15 cellular contexts compared by ENCODE assay signal in the genomic region with DNA sequence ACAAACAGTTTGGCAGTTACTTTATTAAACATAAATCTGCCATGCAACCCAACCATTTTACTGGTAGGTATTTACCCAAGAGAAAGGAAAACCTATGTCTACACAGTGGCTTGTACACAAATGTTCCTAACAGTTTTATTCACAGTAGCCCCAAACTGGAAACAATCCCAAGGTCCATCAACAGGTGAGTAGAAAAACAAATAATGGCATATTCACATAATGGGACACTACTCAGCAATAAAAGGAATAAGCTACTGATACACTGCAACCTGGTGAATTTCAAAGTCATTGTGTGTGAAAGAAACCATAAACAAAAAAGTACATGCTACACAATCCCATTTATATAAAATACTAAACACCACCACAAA. TPM values are rescaled to one million over a fixed set of nuclear protein-coding genes. Genes with fewer than 3 reads are reported as not detected.
DNase-seq lines count a peak whose midpoint lies in the region; ATAC-seq and TF ChIP-seq lines count a peak whose summit lies in the region.
"Had no signal": no experiment of that assay in that cellular context is flagged by ENCODE, and none has a peak within 500 bp of the region (broad histone marks: within the 10 kb centered on the region; RNA-seq: fewer than 3 reads in every experiment).

No MANE protein-coding gene starts in this region.

- peaks cover 9 to 29% of the 10 kb centered on the region in 2 experiments for H3K4me1 ChIP-seq in SK-N-SH (ENCODE audit: control insufficient read depth in 1 of 2, insufficient read depth in 2 of 2, low read depth in 1 of 2, low read length in 1 of 2)
- peaks cover 30% of the 10 kb centered on the region for H3K4me1 ChIP-seq in DND-41 (ENCODE audit: insufficient read depth, low read length)
- H3K4me1 ChIP-seq in SJSA1 (replicated peaks) = peaks cover 24% of the 10 kb centered on the region

- peaks cover 51 to 56% of the 10 kb centered on the region in 2 donors for H3K4me1 Mint-ChIP-seq in natural killer cell

- H3K9ac ChIP-seq in SK-N-SH (no peak overlapping the region), DND-41 (ENCODE audit: low read depth, low read length) (no peak overlapping the region)

- no peak for TF ChIP-seq EP300 in SK-N-SH (IDR thresholded peaks at IDR 0.05; ENCODE audit: borderline replicate concordance in 1 of 2, low read depth in 1 of 2, low read length in 1 of 2)

- H2AFZ ChIP-seq in SK-N-SH (ENCODE audit: low read depth) (no peak overlapping the region), DND-41 (ENCODE audit: low read depth, low read length) (no peak overlapping the region)

- H3K4me3 ChIP-seq in SK-N-SH (ENCODE audit: low read depth in 2 of 2, low read length in 1 of 2) (no peak overlapping the region), DND-41 (ENCODE audit: low read depth in 1 of 2, low read length in 2 of 2) (no peak overlapping the region), SJSA1 (no peak overlapping the region)

- peak overlapping the region in 1 of 2 experiments; percentile 52; a peak in 1 of 4 replicates for H3K27ac ChIP-seq in SK-N-SH (ENCODE audit: low read depth in 2 of 2, low read length in 1 of 2)
- 0 out of 2 replicates have a peak overlapping the region, but pooled peaks have one; percentile 6 for H3K27ac ChIP-seq in DND-41 (ENCODE audit: low read length)
- peak overlapping the region; percentile 42 for H3K27ac ChIP-seq in SJSA1

- H3K79me2 ChIP-seq in SK-N-SH (ENCODE audit: insufficient read depth) = peaks cover 67% of the 10 kb centered on the region
- peaks cover 85% of the 10 kb centered on the region for H3K79me2 ChIP-seq in DND-41 (ENCODE audit: insufficient read depth, low read length)

- H3K36me3 Mint-ChIP-seq in natural killer cell = no peaks in the 10 kb centered on the region

- peaks cover 13% of the 10 kb centered on the region; the same call in 1 of the 2 replicates for H4K20me1 ChIP-seq in SK-N-SH (ENCODE audit: insufficient read depth)
- peaks cover 7% of the 10 kb centered on the region; the same call in 1 of the 2 replicates for H4K20me1 ChIP-seq in DND-41 (ENCODE audit: insufficient read depth, low read length)

- peaks cover 12% of the 10 kb centered on the region for H3F3A ChIP-seq in SK-N-SH (replicated peaks; ENCODE audit: insufficient read depth)

- H3K36me3 ChIP-seq in SK-N-SH (replicated peaks in 1 of 2; ENCODE audit: control insufficient read depth in 1 of 2, insufficient read depth in 2 of 2, low read length in 1 of 2) (peaks cover 8 to 15% of the 10 kb centered on the region in 2 experiments), DND-41 (ENCODE audit: insufficient read depth, low read length) (peaks cover 51% of the 10 kb centered on the region), SJSA1 (peaks cover 35% of the 10 kb centered on the region)

- no peak for ATAC-seq in SK-N-SH treated with all-trans-retinoic acid at 6 μM for 48 hours
- ATAC-seq in DND-41 (ENCODE audit: insufficient read depth, low read depth) = no peak
- ATAC-seq in natural killer cell = no peak

- H3K27me3 ChIP-seq in SK-N-SH (ENCODE audit: insufficient read depth) (no peaks in the 10 kb centered on the region), DND-41 (ENCODE audit: insufficient read depth, low read length, poor library complexity) (no peaks in the 10 kb centered on the region), SJSA1 (replicated peaks) (no peaks in the 10 kb centered on the region)

- H3K9me3 ChIP-seq in SK-N-SH (no peaks in the 10 kb centered on the region), DND-41 (ENCODE audit: insufficient read depth, low read length, severe bottlenecking) (no peaks in the 10 kb centered on the region), SJSA1 (replicated peaks) (no peaks in the 10 kb centered on the region)

- TF ChIP-seq RAD21 in SK-N-SH (IDR thresholded peaks at IDR 0.05; ENCODE audit: low read length) = no peak

- POLR2A ChIA-PET in SK-N-SH (lab: Yijun Ruan, JAX) = no interaction called here

- CTCF ChIA-PET in SK-N-SH (lab: Yijun Ruan, JAX) = no interaction called here

- H3K9me3 Mint-ChIP-seq in natural killer cell = no peaks in the 10 kb centered on the region

- DNase-seq in SK-N-SH (no peak), DND-41 (no peak), SJSA1 (ENCODE audit: low read depth in 1 of 2, low spot score in 2 of 2) (no peak), natural killer cell (no peak), T1000 (lab: John Stamatoyannopoulos, UW) (no peak), CD1c-positive myeloid dendritic cell (ENCODE audit: extremely low spot score) (no peak), NCI-H1105 treated with DMSO at 0.1 percent for 48 hours (lab: John Stamatoyannopoulos, UW) (no peak)
- DNase-seq: C1 segment of cervical spinal cord, COR-L47, DMS53, Kasumi-1, NCI-H1436 treated with DMSO at 0.1 percent for 48 hours, NCI-H2227 treated with DMSO at 0.1 percent for 48 hours, NCI-H526 treated with DMSO at 0.1 percent for 48 hours had no signal

- intact Hi-C loops in natural killer cell (cut with micrococcal nuclease) = loop anchor here (5.0 kb wide), 1 partner anchor 378 kb away; no protein-coding TSS in a partner anchor

- no peak overlapping the region for H3K4me3 Mint-ChIP-seq in natural killer cell

- no peak for TF ChIP-seq CTCF in SK-N-SH (IDR thresholded peaks at IDR 0.05)
- no peak for TF ChIP-seq CTCF in DND-41 (IDR thresholded peaks at IDR 0.05; ENCODE audit: borderline replicate concordance, extremely low read depth, low read length, poor library complexity, severe bottlenecking)
- no peak for TF ChIP-seq CTCF in natural killer cell (IDR thresholded peaks at IDR 0.05)

- no peaks in the 10 kb centered on the region for H3K27me3 Mint-ChIP-seq in natural killer cell (ENCODE audit: low read depth in 2 of 2)

- H3K4me2 ChIP-seq in SK-N-SH (peak overlapping the region; percentile 16; the same call in 1 of the 2 replicates), DND-41 (ENCODE audit: insufficient read depth, low read length) (no peak overlapping the region)

- no peaks in the 10 kb centered on the region for H3K9me2 ChIP-seq in SK-N-SH

- peak overlapping the region; percentile 15 to 63 for H3K27ac Mint-ChIP-seq in natural killer cell

TF ChIP-seq in SK-N-SH, 30 proteins besides CTCF, POLR2A, EP300 and RAD21 (continues in another document):
- no peak for TF ChIP-seq GABPA (IDR thresholded peaks at IDR 0.05; ENCODE audit: low read depth)
- no peak for TF ChIP-seq FOXJ3 (CRISPR knock-in tag; IDR thresholded peaks at IDR 0.05)
- no peak for TF ChIP-seq ELF1 (IDR thresholded peaks at IDR 0.05)
- no peak for TF ChIP-seq TEAD4 (IDR thresholded peaks at IDR 0.05; ENCODE audit: borderline replicate concordance, insufficient read depth)
- TF ChIP-seq FOXM1 (IDR thresholded peaks at IDR 0.05; ENCODE audit: low read depth) = no peak
- no peak for TF ChIP-seq TCF12 (IDR thresholded peaks at IDR 0.05)
- TF ChIP-seq GATA2 (CRISPR knock-in tag; IDR thresholded peaks at IDR 0.05) = no peak
- TF ChIP-seq, protein P1, sequence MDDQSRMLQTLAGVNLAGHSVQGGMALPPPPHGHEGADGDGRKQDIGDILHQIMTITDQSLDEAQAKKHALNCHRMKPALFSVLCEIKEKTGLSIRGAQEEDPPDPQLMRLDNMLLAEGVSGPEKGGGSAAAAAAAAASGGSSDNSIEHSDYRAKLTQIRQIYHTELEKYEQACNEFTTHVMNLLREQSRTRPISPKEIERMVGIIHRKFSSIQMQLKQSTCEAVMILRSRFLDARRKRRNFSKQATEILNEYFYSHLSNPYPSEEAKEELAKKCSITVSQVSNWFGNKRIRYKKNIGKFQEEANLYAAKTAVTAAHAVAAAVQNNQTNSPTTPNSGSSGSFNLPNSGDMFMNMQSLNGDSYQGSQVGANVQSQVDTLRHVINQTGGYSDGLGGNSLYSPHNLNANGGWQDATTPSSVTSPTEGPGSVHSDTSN (IDR thresholded peaks at IDR 0.05) = no peak
- TF ChIP-seq JUND (IDR thresholded peaks at IDR 0.05) = no peak
- TF ChIP-seq SMC3 (IDR thresholded peaks at IDR 0.05; ENCODE audit: low read depth, low read length) = no peak

TF ChIP-seq in SK-N-SH treated with all-trans-retinoic acid at 6 μM for 48 hours, 23 proteins besides CTCF, POLR2A, EP300 and RAD21 (continues in another document):
- TF ChIP-seq, protein P2, sequence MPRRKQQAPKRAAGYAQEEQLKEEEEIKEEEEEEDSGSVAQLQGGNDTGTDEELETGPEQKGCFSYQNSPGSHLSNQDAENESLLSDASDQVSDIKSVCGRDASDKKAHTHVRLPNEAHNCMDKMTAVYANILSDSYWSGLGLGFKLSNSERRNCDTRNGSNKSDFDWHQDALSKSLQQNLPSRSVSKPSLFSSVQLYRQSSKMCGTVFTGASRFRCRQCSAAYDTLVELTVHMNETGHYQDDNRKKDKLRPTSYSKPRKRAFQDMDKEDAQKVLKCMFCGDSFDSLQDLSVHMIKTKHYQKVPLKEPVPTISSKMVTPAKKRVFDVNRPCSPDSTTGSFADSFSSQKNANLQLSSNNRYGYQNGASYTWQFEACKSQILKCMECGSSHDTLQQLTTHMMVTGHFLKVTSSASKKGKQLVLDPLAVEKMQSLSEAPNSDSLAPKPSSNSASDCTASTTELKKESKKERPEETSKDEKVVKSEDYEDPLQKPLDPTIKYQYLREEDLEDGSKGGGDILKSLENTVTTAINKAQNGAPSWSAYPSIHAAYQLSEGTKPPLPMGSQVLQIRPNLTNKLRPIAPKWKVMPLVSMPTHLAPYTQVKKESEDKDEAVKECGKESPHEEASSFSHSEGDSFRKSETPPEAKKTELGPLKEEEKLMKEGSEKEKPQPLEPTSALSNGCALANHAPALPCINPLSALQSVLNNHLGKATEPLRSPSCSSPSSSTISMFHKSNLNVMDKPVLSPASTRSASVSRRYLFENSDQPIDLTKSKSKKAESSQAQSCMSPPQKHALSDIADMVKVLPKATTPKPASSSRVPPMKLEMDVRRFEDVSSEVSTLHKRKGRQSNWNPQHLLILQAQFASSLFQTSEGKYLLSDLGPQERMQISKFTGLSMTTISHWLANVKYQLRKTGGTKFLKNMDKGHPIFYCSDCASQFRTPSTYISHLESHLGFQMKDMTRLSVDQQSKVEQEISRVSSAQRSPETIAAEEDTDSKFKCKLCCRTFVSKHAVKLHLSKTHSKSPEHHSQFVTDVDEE (CRISPR knock-in tag; IDR thresholded peaks at IDR 0.05) = no peak

RNA-seq across cellular contexts. Expression of gene KYAT3, which starts 12.7 kb away (rescaled TPM):
- 20.8 and 24.4 TPM in 2 replicates for polyA plus RNA-seq in SK-N-SH (2012; rRNA removed)
- 30.2 and 40.0 TPM in 2 replicates for polyA plus RNA-seq in SK-N-SH (2012; cell fraction: cytosol; rRNA removed)
- polyA plus RNA-seq in SK-N-SH (2012; cell fraction: nucleus; rRNA removed) = 12.9 and 26.6 TPM in 2 replicates
- total RNA-seq in SJSA1 (2014; rRNA removed; shearing (Covaris generic)) = 23.6 and 38.8 TPM in 2 replicates
- total RNA-seq in natural killer cell = 10 to 100 TPM; 21.5 to 25.2 (median 21.8) TPM

RNA-seq across cellular contexts. Expression of gene RBMXL1, which starts 12.7 kb away (rescaled TPM):
- 3.3 and 3.6 TPM in 2 replicates for polyA plus RNA-seq in SK-N-SH (2012; rRNA removed)
- 4.3 and 4.8 TPM in 2 replicates for polyA plus RNA-seq in SK-N-SH (2012; cell fraction: cytosol; rRNA removed)
- 2.9 and 4.3 TPM in 2 replicates for polyA plus RNA-seq in SK-N-SH (2012; cell fraction: nucleus; rRNA removed)
- total RNA-seq in SJSA1 (2014; rRNA removed; shearing (Covaris generic)) = 12.5 and 17.3 TPM in 2 replicates
- total RNA-seq in natural killer cell = 10 to 100 TPM; 15.2 to 19.3 (median 19.3) TPM

RNA-seq across cellular contexts. Expression of gene GBP3, which starts 42.9 kb away (rescaled TPM):
- polyA plus RNA-seq in SK-N-SH (2012; rRNA removed) = 8.5 and 13.7 TPM in 2 replicates
- polyA plus RNA-seq in SK-N-SH (2012; cell fraction: cytosol; rRNA removed) = 10.7 and 11.7 TPM in 2 replicates
- polyA plus RNA-seq in SK-N-SH (2012; cell fraction: nucleus; rRNA removed) = 10.6 and 18.9 TPM in 2 replicates
- total RNA-seq in SJSA1 (2014; rRNA removed; shearing (Covaris generic)) = 31.0 and 37.2 TPM in 2 replicates
- total RNA-seq in natural killer cell = 10 to 100 TPM; 36.1 to 52.5 (median 49.0) TPM
